8 cellular contexts compared by ENCODE assay signal in the genomic region with DNA sequence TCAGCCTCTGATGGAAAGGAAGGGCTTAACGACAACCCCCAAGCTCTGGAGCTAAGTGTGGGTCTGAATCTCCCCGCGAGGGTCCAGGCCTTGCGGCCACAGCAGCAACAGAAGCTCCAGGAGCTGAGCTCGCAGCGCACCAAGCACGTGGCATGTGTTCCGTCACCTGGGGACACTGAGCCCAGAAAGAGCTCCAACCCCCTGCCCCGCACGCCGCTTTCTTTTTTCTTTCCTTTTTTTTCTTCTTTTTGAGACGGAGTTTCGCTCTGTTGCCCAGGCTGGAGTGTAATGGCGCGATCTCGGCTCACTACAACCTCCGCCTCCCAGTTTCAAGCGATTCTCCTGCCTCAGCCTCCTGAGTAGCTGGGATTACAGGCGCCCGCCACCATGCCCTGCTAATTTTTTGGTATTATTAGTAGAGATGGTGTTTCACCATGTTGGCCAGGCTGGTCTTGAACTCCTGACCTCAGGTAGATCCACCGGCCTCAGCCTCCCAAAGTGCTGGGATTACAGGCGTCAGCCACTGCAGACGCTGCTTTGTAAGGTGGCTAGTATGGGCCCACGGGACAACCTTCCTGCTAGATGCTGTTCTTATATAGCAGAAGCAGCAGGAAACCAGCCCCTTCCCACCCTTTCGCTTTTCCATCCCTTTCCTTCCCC. TPM values are rescaled to one million over a fixed set of nuclear protein-coding genes. Genes with fewer than 3 reads are reported as not detected.
DNase-seq lines count a peak whose midpoint lies in the region; ATAC-seq and TF ChIP-seq lines count a peak whose summit lies in the region.

No MANE protein-coding gene starts in this region.

- peaks cover 35% of the 10 kb centered on the region for H3K79me2 ChIP-seq in osteoblast (ENCODE audit: insufficient read depth, low read length)

- no peaks in the 10 kb centered on the region for H3K36me3 ChIP-seq in CD8-positive, alpha-beta memory T cell (ENCODE audit: insufficient read depth, low read length)
- H3K36me3 ChIP-seq in duodenal mucosa (ENCODE audit: control insufficient read depth in 1 of 2, insufficient read depth in 2 of 2, low read length in 2 of 2): peaks cover 0 to 4% of the 10 kb centered on the region in 2 donors
- no peaks in the 10 kb centered on the region for H3K36me3 ChIP-seq in osteoblast (ENCODE audit: insufficient read depth, low read length)

- no peak for ATAC-seq in HG03108 (IDR thresholded peaks at IDR 0.05; ENCODE audit: unreplicated experiment)
- no peak for ATAC-seq in HG03432 (IDR thresholded peaks at IDR 0.05; ENCODE audit: unreplicated experiment)

- no peak overlapping the region for H3K27ac ChIP-seq in CD8-positive, alpha-beta memory T cell (ENCODE audit: low read depth, low read length)
- H3K27ac ChIP-seq in duodenal mucosa (ENCODE audit: low read depth, low read length) (no peak overlapping the region), osteoblast (ENCODE audit: low read depth, low read length) (no peak overlapping the region)

- peaks cover 0 to 2% of the 10 kb centered on the region in 2 donors for H3K27me3 Mint-ChIP-seq in CD8-positive, alpha-beta memory T cell

- peaks cover 23 to 33% (median 32%) of the 10 kb centered on the region in 3 donors for H3K4me1 Mint-ChIP-seq in CD8-positive, alpha-beta memory T cell

- H3K36me3 Mint-ChIP-seq in CD8-positive, alpha-beta memory T cell: peaks cover 0 to 14% (median 0%) of the 10 kb centered on the region in 3 donors

- CTCF ChIA-PET in CD8-positive, alpha-beta memory T cell (lab: Charles Lee): interaction anchor here (1.0 to 1.8 kb wide), 4 partner anchors 7 to 167 kb away, joined by 3 to 4 read pairs (median 4); no protein-coding TSS in a partner anchor

- DNase-seq in CD8-positive, alpha-beta memory T cell: no peak
- DNase-seq in KBM-7 (peak; percentile 35), osteoblast (ENCODE audit: insufficient read length, low spot score, missing footprints) (no peak), cerebellar cortex (ENCODE audit: low spot score) (no peak), HPDE6-E6E7 (ENCODE audit: extremely low spot score) (no peak)

- no peaks in the 10 kb centered on the region for H3K9me3 ChIP-seq in CD8-positive, alpha-beta memory T cell (ENCODE audit: low read length)
- H3K9me3 ChIP-seq in duodenal mucosa (ENCODE audit: control insufficient read depth in 1 of 2, low read length in 2 of 2) (no peaks in the 10 kb centered on the region), osteoblast (ENCODE audit: low read depth, low read length) (no peaks in the 10 kb centered on the region)

- peaks cover 12% of the 10 kb centered on the region for H3K4me1 ChIP-seq in CD8-positive, alpha-beta memory T cell (ENCODE audit: insufficient read depth, low read length)
- H3K4me1 ChIP-seq in duodenal mucosa (ENCODE audit: control insufficient read depth in 1 of 2, insufficient read depth in 2 of 2, low read length in 2 of 2) (peaks cover 32 to 39% of the 10 kb centered on the region in 2 donors), osteoblast (ENCODE audit: insufficient read depth, low read length) (peaks cover 4% of the 10 kb centered on the region)

- peak overlapping the region; percentile 81 for H2AFZ ChIP-seq in osteoblast (ENCODE audit: low read length)

- peak overlapping the region; percentile 57 to 69 for H3K9ac ChIP-seq in duodenal mucosa (ENCODE audit: low read depth in 1 of 2, low read length in 2 of 2)

- peak overlapping the region; percentile 69 to 83 (median 76) for H3K4me3 Mint-ChIP-seq in CD8-positive, alpha-beta memory T cell

- H3K4me2 ChIP-seq in osteoblast (ENCODE audit: insufficient read depth, low read length): peak overlapping the region; percentile 76

- POLR2A ChIA-PET in CD8-positive, alpha-beta memory T cell (lab: Charles Lee): interaction anchor here (1.1 to 1.7 kb wide), 3 partner anchors 129 to 205 kb away, joined by 3 to 5 read pairs (median 3); no protein-coding TSS in a partner anchor

- H3K27ac Mint-ChIP-seq in CD8-positive, alpha-beta memory T cell: peak overlapping the region in 6 of 8 donors; percentile 33 to 90 (median 80)

- TF ChIP-seq CTCF in osteoblast (IDR thresholded peaks at IDR 0.05; ENCODE audit: extremely low read depth, low read depth, low read length): no peak

- peaks cover 20% of the 10 kb centered on the region for H4K20me1 ChIP-seq in osteoblast (ENCODE audit: insufficient read depth, low read length)

- in situ Hi-C loops in KBM-7 (cut with MboI; ENCODE audit: low pct_unique_long_range_greater_than_20kb, low sequenced_read_pairs): loop anchor here (10.0 kb wide), 1 partner anchor 178 kb away; no protein-coding TSS in a partner anchor

- no peaks in the 10 kb centered on the region for H3K9me3 Mint-ChIP-seq in CD8-positive, alpha-beta memory T cell

- H3K27me3 ChIP-seq in CD8-positive, alpha-beta memory T cell (ENCODE audit: insufficient read depth, low read length, poor library complexity, severe bottlenecking): no peaks in the 10 kb centered on the region
- H3K27me3 ChIP-seq in duodenal mucosa (ENCODE audit: control insufficient read depth in 1 of 2, insufficient read depth in 2 of 2, low read length in 2 of 2) (no peaks in the 10 kb centered on the region), osteoblast (ENCODE audit: insufficient read depth, low read length) (no peaks in the 10 kb centered on the region)

- H3K4me3 ChIP-seq in CD8-positive, alpha-beta memory T cell (ENCODE audit: low read length): peak overlapping the region; percentile 41
- peak overlapping the region; percentile 46 to 53 for H3K4me3 ChIP-seq in duodenal mucosa (ENCODE audit: low read depth in 1 of 2, low read length in 2 of 2)
- H3K4me3 ChIP-seq in osteoblast (ENCODE audit: insufficient read depth, low read length): peak overlapping the region; percentile 56

RNA-seq across cellular contexts. Expression of a gene that starts 0.7 kb away (rescaled TPM):
- 10 to 100 TPM; 87.7 to 92.3 TPM for total RNA-seq in CD8-positive, alpha-beta memory T cell
- 57.4 TPM for polyA plus RNA-seq in CD8-positive, alpha-beta memory T cell
- 37.7 and 44.9 TPM in 2 replicates for total RNA-seq in osteoblast

RNA-seq across cellular contexts. Expression of a gene that starts 36.1 kb away (rescaled TPM):
- 10 to 100 TPM; 68.8 to 75.4 TPM for total RNA-seq in CD8-positive, alpha-beta memory T cell
- polyA plus RNA-seq in CD8-positive, alpha-beta memory T cell: 35.7 TPM
- 26.4 and 28.0 TPM in 2 replicates for total RNA-seq in osteoblast
